In genomic region chr1:53220962-53221286, GRCh38 we compare ENCODE assay signal across 8 cellular contexts. TPM values are rescaled to one million over a fixed set of nuclear protein-coding genes. Genes with fewer than 3 reads are reported as not detected.
DNase-seq lines count a peak whose midpoint lies in the region; ATAC-seq and TF ChIP-seq lines count a peak whose summit lies in the region.

No MANE protein-coding gene starts in this region.

- H2AFZ ChIP-seq in PC-9 (peak overlapping the region; percentile 91), osteoblast (ENCODE audit: low read length) (peak overlapping the region; percentile 98)

- peak overlapping the region; percentile 97 for H3K27ac Mint-ChIP-seq in CD4-positive, alpha-beta T cell

- TSS peak; percentile 96 for BruUV-seq in PC-9 (replicated peaks; lab: Mats Ljungman, UMichigan)

- no peaks in the 10 kb centered on the region for H3K27me3 Mint-ChIP-seq in CD4-positive, alpha-beta T cell

- H3K36me3 ChIP-seq in PC-9 (ENCODE audit: low read depth) = no peaks in the 10 kb centered on the region
- peaks cover 13% of the 10 kb centered on the region for H3K36me3 ChIP-seq in osteoblast (ENCODE audit: insufficient read depth, low read length)

- H3K4me1 Mint-ChIP-seq in CD4-positive, alpha-beta T cell (ENCODE audit: low read depth) = peaks cover 35% of the 10 kb centered on the region

- no peaks in the 10 kb centered on the region for H3K9me3 Mint-ChIP-seq in CD4-positive, alpha-beta T cell

- H3K27me3 ChIP-seq in CD4-positive, alpha-beta T cell (ENCODE audit: control insufficient read depth, insufficient read depth, low read length) = no peaks in the 10 kb centered on the region
- H3K27me3 ChIP-seq in PC-9 (ENCODE audit: insufficient read depth, low read depth) (no peaks in the 10 kb centered on the region), osteoblast (ENCODE audit: insufficient read depth, low read length) (no peaks in the 10 kb centered on the region)

- no peak for DNase-seq in CD4-positive, alpha-beta T cell
- no peak for DNase-seq in PC-9
- DNase-seq in epithelial cell of esophagus (ENCODE audit: low read depth) = no peak
- DNase-seq in osteoblast (ENCODE audit: insufficient read length, low spot score, missing footprints) = no peak
- no peak for DNase-seq in NCI-H526 treated with DMSO at 0.1 percent for 48 hours (lab: John Stamatoyannopoulos, UW)
- DNase-seq in NCI-H345 treated with DMSO at 0.1 percent for 48 hours (lab: John Stamatoyannopoulos, UW; ENCODE audit: unreplicated experiment) = no peak

- H3K4me2 ChIP-seq in PC-9 = peak overlapping the region; percentile 94
- peak overlapping the region; percentile 97 for H3K4me2 ChIP-seq in osteoblast (ENCODE audit: insufficient read depth, low read length)

- ATAC-seq in CD4-positive, alpha-beta T cell (ENCODE audit: poor library complexity) = no peak
- ATAC-seq in GM21381 (IDR thresholded peaks at IDR 0.05; ENCODE audit: unreplicated experiment) (no peak), GM21367 (IDR thresholded peaks at IDR 0.05; ENCODE audit: unreplicated experiment) (no peak)

- H3K36me3 Mint-ChIP-seq in CD4-positive, alpha-beta T cell (ENCODE audit: low read depth) = peaks cover 43% of the 10 kb centered on the region

- peaks cover 11% of the 10 kb centered on the region; the same call in 1 of the 2 replicates for H3F3A ChIP-seq in PC-9 (ENCODE audit: insufficient read depth, low read depth)

- intact Hi-C loops in CD4-positive, alpha-beta T cell (cut with DNase I, micrococcal nuclease) = loop anchor here (1.0 to 10.0 kb wide), 3 partner anchors 16 to 1544 kb away; partner anchors contain the start of genes CPT2 (in 1 of the 2) and PARS2 (in 1 of the 2)
- intact Hi-C loops in PC-9 (cut with micrococcal nuclease; ENCODE audit: unreplicated experiment) = loop anchor here (1.0 to 2.0 kb wide), 2 partner anchors 18 to 25 kb away; partner anchors contain the start of genes CPT2 and MAGOH

- H3K4me3 Mint-ChIP-seq in CD4-positive, alpha-beta T cell = peak overlapping the region; percentile 98

- peak overlapping the region; percentile 96 for H3K27ac ChIP-seq in CD4-positive, alpha-beta T cell (ENCODE audit: low read depth, low read length)
- H3K27ac ChIP-seq in PC-9 (peak overlapping the region; percentile 70), osteoblast (ENCODE audit: low read depth, low read length) (peak overlapping the region; percentile 96)

- H4K20me1 ChIP-seq in PC-9 (ENCODE audit: insufficient read depth) = no peaks in the 10 kb centered on the region
- H4K20me1 ChIP-seq in osteoblast (ENCODE audit: insufficient read depth, low read length) = no peaks in the 10 kb centered on the region

- TF ChIP-seq CTCF in CD4-positive, alpha-beta T cell (IDR thresholded peaks at IDR 0.05) = no peak
- TF ChIP-seq CTCF in PC-9 (conservative IDR thresholded peaks at IDR 0.05) = no peak
- TF ChIP-seq CTCF in epithelial cell of esophagus (IDR thresholded peaks at IDR 0.05; ENCODE audit: insufficient read depth, low read depth, low read length, missing control alignments) = no peak
- TF ChIP-seq CTCF in osteoblast (IDR thresholded peaks at IDR 0.05; ENCODE audit: extremely low read depth, low read depth, low read length) = no peak

- H3K4me1 ChIP-seq in PC-9 (replicated peaks; ENCODE audit: insufficient read depth) (peaks cover 16% of the 10 kb centered on the region), osteoblast (ENCODE audit: insufficient read depth, low read length) (peaks cover 14% of the 10 kb centered on the region)

- H3K79me2 ChIP-seq in PC-9 (ENCODE audit: low read depth) (peaks cover 17% of the 10 kb centered on the region), osteoblast (ENCODE audit: insufficient read depth, low read length) (peaks cover 18% of the 10 kb centered on the region)

- POLR2A ChIA-PET in CD4-positive, alpha-beta T cell (lab: Charles Lee) = interaction anchor here (2.3 to 3.3 kb wide), 2 partner anchors 14 to 24 kb away, joined by 11 to 13 read pairs; partner anchors contain the start of gene CPT2
- POLR2A ChIA-PET in PC-9 (lab: Charles Lee; ENCODE audit: unreplicated experiment) = no interaction called here

- H3K4me3 ChIP-seq in PC-9 = peak overlapping the region; percentile 79
- H3K4me3 ChIP-seq in epithelial cell of esophagus (ENCODE audit: low read length) = peak overlapping the region; percentile 77
- peak overlapping the region; percentile 99 for H3K4me3 ChIP-seq in osteoblast (ENCODE audit: insufficient read depth, low read length)

- no peaks in the 10 kb centered on the region for H3K9me3 ChIP-seq in CD4-positive, alpha-beta T cell (ENCODE audit: control insufficient read depth, low read length)
- H3K9me3 ChIP-seq in PC-9 (ENCODE audit: insufficient read depth, low read depth) = no peaks in the 10 kb centered on the region
- H3K9me3 ChIP-seq in osteoblast (ENCODE audit: low read depth, low read length) = no peaks in the 10 kb centered on the region

- H3K9me2 ChIP-seq in PC-9 (ENCODE audit: insufficient read depth) = no peaks in the 10 kb centered on the region

- CTCF ChIA-PET in CD4-positive, alpha-beta T cell (lab: Charles Lee) = interaction anchor here (0.5 kb wide), 1 partner anchor 28 kb away, joined by 3 read pairs; no protein-coding TSS in a partner anchor
- CTCF ChIA-PET in PC-9 (lab: Charles Lee) = no interaction called here

RNA-seq across cellular contexts. Expression of gene CZIB, which starts 0.5 kb away (rescaled TPM):
- 10 to 100 TPM; 28.8 to 28.9 TPM for total RNA-seq in CD4-positive, alpha-beta T cell
- total RNA-seq in PC-9 (2021) (50.3 and 51.1 TPM in 2 replicates), osteoblast (63.7 and 65.4 TPM in 2 replicates)

RNA-seq across cellular contexts. Expression of gene MAGOH, which starts 17.4 kb away (rescaled TPM):
- total RNA-seq in CD4-positive, alpha-beta T cell = 10 to 100 TPM; 59.1 to 65.2 TPM
- total RNA-seq in PC-9 (2021) (48.0 and 75.7 TPM in 2 replicates), osteoblast (15.6 and 22.8 TPM in 2 replicates)

RNA-seq across cellular contexts. Expression of gene CPT2, which starts 24.3 kb away (rescaled TPM):
- 10 to 100 TPM; 10.6 to 12.0 TPM for total RNA-seq in CD4-positive, alpha-beta T cell
- total RNA-seq in PC-9 (2021) (32.2 and 35.7 TPM in 2 replicates), osteoblast (20.6 and 24.2 TPM in 2 replicates)
